In the genomic region with DNA sequence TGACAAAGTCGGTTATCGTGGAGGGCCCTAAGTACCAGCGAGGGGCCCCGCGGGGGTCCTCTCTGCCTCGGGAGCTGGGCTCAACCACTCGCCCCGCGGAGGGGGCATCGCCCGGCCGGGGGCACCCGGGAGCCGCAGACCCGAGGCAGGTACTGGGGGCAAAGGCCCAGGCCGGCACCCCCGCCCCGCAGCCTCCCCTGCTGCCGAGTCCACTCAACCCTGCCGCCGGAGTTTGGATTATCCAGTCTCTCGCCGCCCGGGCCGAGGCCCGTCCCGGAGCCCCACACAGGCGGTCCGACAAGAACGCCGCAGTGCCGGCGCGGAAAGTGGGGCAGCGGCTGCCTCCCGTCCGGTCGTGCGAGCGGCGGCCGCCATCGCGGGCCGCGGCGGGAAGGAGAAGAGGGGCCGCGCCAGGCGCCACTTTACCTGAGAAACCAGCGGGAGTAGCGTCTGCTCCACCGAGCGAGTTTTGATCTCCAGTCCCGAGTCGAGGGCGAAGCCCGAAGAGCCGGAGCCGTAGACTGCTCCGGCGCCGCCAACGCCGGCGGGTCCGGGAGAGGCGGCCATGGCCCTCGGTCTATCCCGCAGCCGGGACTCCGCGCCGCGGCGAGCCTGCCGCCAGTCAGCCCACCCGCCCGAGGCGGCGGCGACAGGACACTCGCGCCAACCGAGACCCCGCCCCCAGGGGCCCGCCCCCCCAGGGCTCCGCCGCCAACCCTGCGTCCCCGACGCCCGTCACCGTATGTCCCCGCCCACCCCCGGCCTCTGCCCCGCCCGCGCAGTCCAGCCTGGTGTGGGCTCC, we compare ENCODE assay signal across 8 cellular contexts. TPM values are rescaled to one million over a fixed set of nuclear protein-coding genes. Genes with fewer than 3 reads are reported as not detected.
DNase-seq lines count a peak whose midpoint lies in the region; ATAC-seq and TF ChIP-seq lines count a peak whose summit lies in the region.

A gene with protein sequence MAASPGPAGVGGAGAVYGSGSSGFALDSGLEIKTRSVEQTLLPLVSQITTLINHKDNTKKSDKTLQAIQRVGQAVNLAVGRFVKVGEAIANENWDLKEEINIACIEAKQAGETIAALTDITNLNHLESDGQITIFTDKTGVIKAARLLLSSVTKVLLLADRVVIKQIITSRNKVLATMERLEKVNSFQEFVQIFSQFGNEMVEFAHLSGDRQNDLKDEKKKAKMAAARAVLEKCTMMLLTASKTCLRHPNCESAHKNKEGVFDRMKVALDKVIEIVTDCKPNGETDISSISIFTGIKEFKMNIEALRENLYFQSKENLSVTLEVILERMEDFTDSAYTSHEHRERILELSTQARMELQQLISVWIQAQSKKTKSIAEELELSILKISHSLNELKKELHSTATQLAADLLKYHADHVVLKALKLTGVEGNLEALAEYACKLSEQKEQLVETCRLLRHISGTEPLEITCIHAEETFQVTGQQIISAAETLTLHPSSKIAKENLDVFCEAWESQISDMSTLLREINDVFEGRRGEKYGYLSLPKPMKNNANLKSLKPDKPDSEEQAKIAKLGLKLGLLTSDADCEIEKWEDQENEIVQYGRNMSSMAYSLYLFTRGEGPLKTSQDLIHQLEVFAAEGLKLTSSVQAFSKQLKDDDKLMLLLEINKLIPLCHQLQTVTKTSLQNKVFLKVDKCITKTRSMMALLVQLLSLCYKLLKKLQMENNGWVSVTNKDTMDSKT (minus strand): TSS at position 624 of the 802 bp plus-strand sequence. CDS start 57 bp downstream, at position 567.

- H3K4me3 ChIP-seq in Karpas-422 (ENCODE audit: low read length): peak within 1 kb of the TSS; percentile 89
- peak within 1 kb of the TSS; percentile 98 for H3K4me3 ChIP-seq in SJSA1
- H3K4me3 ChIP-seq in ovary: peak within 1 kb of the TSS; percentile 97
- H3K4me3 ChIP-seq in tibial artery: peak within 1 kb of the TSS; percentile 72 to 77

- peak within 1 kb of the TSS; percentile 72 for H3K4me2 ChIP-seq in Karpas-422 (ENCODE audit: low read depth, low read length, poor library complexity, severe bottlenecking)

- DNase-seq in ELF-1 (ENCODE audit: low read depth, low spot score) (peak; percentile 68), Karpas-422 (peak; percentile 95), SJSA1 (ENCODE audit: low read depth in 1 of 2, low spot score in 2 of 2) (peak; percentile 78 to 96), glomerular visceral epithelial cell (ENCODE audit: extremely low spot score) (peak; percentile 96), ovary (peak; percentile 96 to 97 (median 96)), tibial artery (peak; percentile 95 to 98)
- peak; percentile 78 for DNase-seq in activated naive CD4-positive, alpha-beta T cell treated with anti-CD3 and anti-CD28 coated beads, Interleukin-2, amount 50 U/mL, for 16 hours

- TF ChIP-seq CTCF in ovary (IDR thresholded peaks at IDR 0.05) (no peak), tibial artery (IDR thresholded peaks at IDR 0.05) (no peak)

- H3K27me3 ChIP-seq in Karpas-422 (ENCODE audit: low read length) (no peaks in the 10 kb centered on the region), SJSA1 (replicated peaks) (no peaks in the 10 kb centered on the region), ovary (no peaks in the 10 kb centered on the region), tibial artery (no peaks in the 10 kb centered on the region)

- H3K36me3 ChIP-seq in Karpas-422 (ENCODE audit: insufficient read depth, low read length): no peaks in the 10 kb centered on the region
- H3K36me3 ChIP-seq in SJSA1: peaks cover 28% of the 10 kb centered on the region
- H3K36me3 ChIP-seq in ovary: no peaks in the 10 kb centered on the region
- no peaks in the 10 kb centered on the region for H3K36me3 ChIP-seq in tibial artery

- H2AFZ ChIP-seq in Karpas-422 (ENCODE audit: low read length): peak within 1 kb of the TSS; percentile 30; the same call in 1 of the 2 replicates

- WGBS in ovary, 3 donors: 0 to 1% (median 1%) methylated on average over 55 to 99 of the region's 99 CpGs

- H3K9ac ChIP-seq in Karpas-422 (ENCODE audit: low read length): peak within 1 kb of the TSS; percentile 87

- TF ChIP-seq EP300 in ovary (IDR thresholded peaks at IDR 0.05): no peak

- H3K9me3 ChIP-seq in Karpas-422 (ENCODE audit: low read length): no peaks in the 10 kb centered on the region
- H3K9me3 ChIP-seq in SJSA1 (replicated peaks): peaks cover 3% of the 10 kb centered on the region; the same call in 1 of the 2 replicates
- no peaks in the 10 kb centered on the region for H3K9me3 ChIP-seq in ovary
- no peaks in the 10 kb centered on the region for H3K9me3 ChIP-seq in tibial artery

- intact Hi-C loops in ovary (cut with DNase I): loop anchor here in 3 of 4 donors (1.0 to 10.0 kb wide), 2 partner anchors 79 to 102 kb away; a partner anchor contains a TSS
- intact Hi-C loops in tibial artery (cut with DNase I; ENCODE audit: low total_unique reads): loop anchor here (5.0 to 10.0 kb wide), 2 partner anchors 78 to 104 kb away; a partner anchor contains a TSS

- no peaks in the 10 kb centered on the region for H3K9me2 ChIP-seq in Karpas-422 (replicated peaks; ENCODE audit: insufficient read depth, low read length)

- TF ChIP-seq POLR2A in ovary (IDR thresholded peaks at IDR 0.05): peak; percentile 81

- no peaks in the 10 kb centered on the region for H4K20me1 ChIP-seq in Karpas-422 (ENCODE audit: insufficient read depth, low read depth, low read length)

- H3K79me2 ChIP-seq in Karpas-422 (ENCODE audit: low read length): peaks cover 51% of the 10 kb centered on the region

- peaks cover 41% of the 10 kb centered on the region for H3K4me1 ChIP-seq in Karpas-422 (ENCODE audit: low read length)
- peaks cover 32% of the 10 kb centered on the region for H3K4me1 ChIP-seq in SJSA1 (replicated peaks)
- H3K4me1 ChIP-seq in ovary (ENCODE audit: insufficient read depth): peaks cover 20% of the 10 kb centered on the region
- H3K4me1 ChIP-seq in tibial artery: peaks cover 0 to 38% (median 28%) of the 10 kb centered on the region in 4 donors

- ATAC-seq in GM21825 (IDR thresholded peaks at IDR 0.05; ENCODE audit: unreplicated experiment): peak; percentile 72

- H3K27ac ChIP-seq in Karpas-422 (ENCODE audit: low read length): peak within 1 kb of the TSS; percentile 34
- H3K27ac ChIP-seq in SJSA1: peak within 1 kb of the TSS; percentile 95
- peak within 1 kb of the TSS; percentile 91 to 97 for H3K27ac ChIP-seq in ovary
- peak within 1 kb of the TSS; percentile 91 to 97 for H3K27ac ChIP-seq in tibial artery

RNA-seq across cellular contexts. Expression of the gene that starts here (rescaled TPM):
- 26.8 and 31.4 TPM in 2 replicates for total RNA-seq in Karpas-422 (2014; rRNA removed; shearing (Covaris generic); ENCODE audit: low replicate concordance)
- total RNA-seq in SJSA1 (2014; rRNA removed; shearing (Covaris generic)): 138 and 171 TPM in 2 replicates
- 100 to 1,000 TPM in 6 of 7 donors, 10 to 100 TPM in 1; 82.4 to 238 (median 137) TPM for total RNA-seq in ovary
- polyA plus RNA-seq in ovary: 100 to 1,000 TPM; 130 to 138 TPM

Comparison
In these comparisons a context has a peak if more than half of its experiments do, and no peak if none do; other contexts are left out.
1. Peak in every context shown above with its lines: DNase-seq, ATAC-seq, H3K4me3 ChIP-seq and H3K27ac ChIP-seq.
2. H3K27ac ChIP-seq: peak in every context shown above with its lines; median percentile 95 in SJSA1; 94 in ovary; 94 in tibial artery; 34 in Karpas-422.